Comparison of ENCODE assay signal across 8 cellular contexts in genomic region chr1:36703526-36704208, GRCh38.
DNase-seq lines count a peak whose midpoint lies in the region; ATAC-seq and TF ChIP-seq lines count a peak whose summit lies in the region.

No MANE protein-coding gene starts in this region.

- no peaks in the 10 kb centered on the region for H3K27me3 ChIP-seq in adrenal gland

- intact Hi-C loops in adrenal gland (cut with DNase I) (loop anchor here (5.0 to 10.0 kb wide), 2 partner anchors 729 to 731 kb away; no protein-coding TSS in a partner anchor), left cardiac atrium (cut with DNase I) (loop anchor here (2.0 to 10.0 kb wide), 3 partner anchors 129 to 731 kb away; no protein-coding TSS in a partner anchor)

- ATAC-seq in SK-N-SH treated with all-trans-retinoic acid at 6 μM for 48 hours = peak; percentile 87
- ATAC-seq in left cardiac atrium = peak; percentile 88 to 93
- no peak for ATAC-seq in HG02981 (IDR thresholded peaks at IDR 0.05; ENCODE audit: unreplicated experiment)

- H3K4me1 ChIP-seq in adrenal gland (replicated peaks in 1 of 2) = no peaks in the 10 kb centered on the region

- H3K36me3 ChIP-seq in adrenal gland (replicated peaks in 1 of 2) = no peaks in the 10 kb centered on the region

- peak; percentile 77 to 92 (median 84) for TF ChIP-seq CTCF in adrenal gland (IDR thresholded peaks at IDR 0.05)

- WGBS in adrenal gland, 4 donors = 14 to 26% (median 18%) methylated on average over 13 to 19 of the region's 19 CpGs

- DNase-seq in SIG-M5 treated with dmso at 0.1 percent for 504 hours (lab: John Stamatoyannopoulos, UW; ENCODE audit: unreplicated experiment) (peak; percentile 49), SIG-M5 (lab: John Stamatoyannopoulos, UW) (no peak), NCI-H1417 (lab: John Stamatoyannopoulos, UW) (peak; percentile 71 to 90 (median 84)), adrenal gland (peak; percentile 68 to 90 (median 80)), left cardiac atrium (peak; percentile 78), pulmonary artery endothelial cell (ENCODE audit: low read depth, low spot score) (peak; percentile 29)

- H3K9me3 ChIP-seq in adrenal gland (replicated peaks in 1 of 3) = no peaks in the 10 kb centered on the region

- no peak overlapping the region for H3K4me3 ChIP-seq in adrenal gland

- TF ChIP-seq POLR2A in adrenal gland (IDR thresholded peaks at IDR 0.05) = no peak

- no peak overlapping the region for H3K27ac ChIP-seq in adrenal gland

TF ChIP-seq in SK-N-SH treated with all-trans-retinoic acid at 6 μM for 48 hours, 23 proteins besides CTCF, POLR2A, EP300 and RAD21:
- TF ChIP-seq ISL1 (CRISPR knock-in tag; IDR thresholded peaks at IDR 0.05) = no peak
- TF ChIP-seq OSR1 (CRISPR knock-in tag; IDR thresholded peaks at IDR 0.05) = no peak
TF ChIP-seq in SK-N-SH treated with all-trans-retinoic acid at 6 μM for 48 hours: peak in this region for 0.
